1 cellular context compared by ENCODE assay signal in the genomic region with DNA sequence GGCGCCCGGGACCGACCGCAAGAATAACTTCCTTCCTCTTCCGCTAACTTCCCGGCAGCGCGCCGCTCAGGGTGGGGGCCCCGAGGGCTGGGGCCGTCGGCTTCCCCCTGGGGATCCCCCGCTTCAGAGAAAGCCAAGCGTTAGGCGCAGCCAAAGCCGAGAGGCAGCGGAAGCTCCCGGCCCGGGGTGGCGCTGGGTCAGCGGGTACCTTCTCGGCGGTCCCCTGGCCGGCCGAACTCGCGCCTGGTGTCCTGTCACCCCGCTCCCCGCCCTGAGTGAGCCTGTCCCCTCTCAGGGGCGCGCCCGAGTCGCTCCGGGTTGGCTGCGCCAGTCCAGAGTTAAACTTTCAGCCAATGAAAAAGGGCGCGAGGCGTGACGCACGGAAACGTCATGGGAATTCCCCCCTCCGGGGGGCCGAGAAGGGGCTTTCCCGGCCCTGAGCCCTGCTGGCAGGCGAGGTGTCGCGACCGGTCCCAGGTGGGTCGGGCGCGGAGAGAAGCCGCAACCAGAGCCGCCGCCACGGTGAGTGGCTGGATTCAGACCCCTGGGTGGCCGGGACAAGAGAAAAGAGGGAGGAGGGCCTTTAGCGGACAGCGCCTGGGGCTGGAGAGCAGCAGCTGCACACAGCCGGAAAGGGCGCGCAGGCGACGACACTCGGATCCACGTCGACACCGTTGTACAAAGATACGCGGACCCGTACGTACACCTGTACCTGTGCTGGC.
TF ChIP-seq lines count a peak whose summit lies in the region.

No MANE protein-coding gene starts in this region.

TF ChIP-seq in HepG2, 621 proteins besides CTCF, POLR2A, EP300 and RAD21 (continued from another document and continues in another):
- TF ChIP-seq, protein P1, sequence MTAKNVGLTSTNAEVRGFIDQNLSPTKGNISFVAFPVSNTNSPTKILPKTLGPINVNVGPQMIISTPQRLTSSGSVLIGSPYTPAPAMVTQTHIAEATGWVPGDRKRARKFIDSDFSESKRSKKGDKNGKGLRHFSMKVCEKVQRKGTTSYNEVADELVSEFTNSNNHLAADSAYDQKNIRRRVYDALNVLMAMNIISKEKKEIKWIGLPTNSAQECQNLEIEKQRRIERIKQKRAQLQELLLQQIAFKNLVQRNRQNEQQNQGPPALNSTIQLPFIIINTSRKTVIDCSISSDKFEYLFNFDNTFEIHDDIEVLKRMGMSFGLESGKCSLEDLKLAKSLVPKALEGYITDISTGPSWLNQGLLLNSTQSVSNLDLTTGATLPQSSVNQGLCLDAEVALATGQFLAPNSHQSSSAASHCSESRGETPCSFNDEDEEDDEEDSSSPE (CRISPR knock-in tag; IDR thresholded peaks at IDR 0.05): 0 out of 2 replicates have a peak, but pooled peaks have one; percentile 67
- TF ChIP-seq ZNF780A (CRISPR knock-in tag; IDR thresholded peaks at IDR 0.05) (no peak), ZFP82 (CRISPR knock-in tag; IDR thresholded peaks at IDR 0.05; ENCODE audit: borderline replicate concordance) (peak; percentile 61), ZNF451 (CRISPR knock-in tag; IDR thresholded peaks at IDR 0.05) (no peak; the same call in 1 of the 2 replicates), ZNF501 (CRISPR knock-in tag; IDR thresholded peaks at IDR 0.05) (peak; percentile 85; the same call in 1 of the 2 replicates), HNRNPUL1 (IDR thresholded peaks at IDR 0.05; ENCODE audit: low read depth, low read length) (no peak), CEBPB (IDR thresholded peaks at IDR 0.05; ENCODE audit: borderline replicate concordance, low read depth, low read length) (no peak), ZNF337 (CRISPR knock-in tag; IDR thresholded peaks at IDR 0.05; ENCODE audit: borderline replicate concordance, low read depth) (no peak), ZBTB7B (CRISPR knock-in tag; IDR thresholded peaks at IDR 0.05) (peak; percentile 38), ZFP90 (CRISPR knock-in tag; IDR thresholded peaks at IDR 0.05; ENCODE audit: borderline replicate concordance) (peak; percentile 72), CC2D1A (CRISPR knock-in tag; IDR thresholded peaks at IDR 0.05) (0 out of 2 replicates have a peak, but pooled peaks have one; percentile 28), SMAD3 (CRISPR knock-in tag; IDR thresholded peaks at IDR 0.05) (peak; percentile 53), ZNF773 (CRISPR knock-in tag; IDR thresholded peaks at IDR 0.05; ENCODE audit: borderline replicate concordance) (0 out of 2 replicates have a peak, but pooled peaks have one; percentile 20), NFATC3 (CRISPR knock-in tag; IDR thresholded peaks at IDR 0.05) (no peak), ZBTB7A (CRISPR knock-in tag; IDR thresholded peaks at IDR 0.05) (0 out of 2 replicates have a peak, but pooled peaks have one; percentile 16), KDM6A (CRISPR knock-in tag; IDR thresholded peaks at IDR 0.05; ENCODE audit: low read depth) (no peak), ZNF510 (CRISPR knock-in tag; IDR thresholded peaks at IDR 0.05; ENCODE audit: low read depth) (0 out of 2 replicates have a peak, but pooled peaks have one; percentile 64), FOXM1 (CRISPR knock-in tag; IDR thresholded peaks at IDR 0.05) (0 out of 2 replicates have a peak, but pooled peaks have one; percentile 58), DMAP1 (CRISPR knock-in tag; IDR thresholded peaks at IDR 0.05) (peak; percentile 83), AKAP8 (CRISPR knock-in tag; IDR thresholded peaks at IDR 0.05) (no peak), CBX2 (IDR thresholded peaks at IDR 0.05; ENCODE audit: low read depth, low read length) (no peak), CBX2 (CRISPR knock-in tag; IDR thresholded peaks at IDR 0.05; ENCODE audit: low read depth) (no peak), ETV5 (CRISPR knock-in tag; IDR thresholded peaks at IDR 0.05; ENCODE audit: borderline replicate concordance) (peak; percentile 49; the same call in 1 of the 2 replicates), CBFB (CRISPR knock-in tag; IDR thresholded peaks at IDR 0.05) (peak; percentile 76; the same call in 1 of the 2 replicates), ZNF775 (CRISPR knock-in tag; IDR thresholded peaks at IDR 0.05; ENCODE audit: borderline replicate concordance) (no peak; the same call in 1 of the 2 replicates), ZNF589 (CRISPR knock-in tag; conservative IDR thresholded peaks at IDR 0.05) (no peak), SNAPC2 (CRISPR knock-in tag; IDR thresholded peaks at IDR 0.05) (no peak), ZNF460 (CRISPR knock-in tag; IDR thresholded peaks at IDR 0.05; ENCODE audit: borderline replicate concordance) (no peak), MAZ (IDR thresholded peaks at IDR 0.05; ENCODE audit: borderline replicate concordance, low read depth, low read length) (peak; percentile 88), MAZ (CRISPR knock-in tag; IDR thresholded peaks at IDR 0.05; ENCODE audit: low read depth) (no peak; the same call in none of the 2 replicates), ZMAT3 (CRISPR knock-in tag; conservative IDR thresholded peaks at IDR 0.05) (no peak), ZNF350 (CRISPR knock-in tag; IDR thresholded peaks at IDR 0.05; ENCODE audit: borderline replicate concordance, low read depth) (peak; percentile 47; the same call in 1 of the 2 replicates), MTA3 (CRISPR knock-in tag; IDR thresholded peaks at IDR 0.05) (no peak), XBP1 (CRISPR knock-in tag; IDR thresholded peaks at IDR 0.05) (0 out of 2 replicates have a peak, but pooled peaks have one; percentile 41), ZNF776 (CRISPR knock-in tag; IDR thresholded peaks at IDR 0.05) (no peak), ZNF136 (CRISPR knock-in tag; IDR thresholded peaks at IDR 0.05; ENCODE audit: low read depth) (no peak), ZNF253 (CRISPR knock-in tag; IDR thresholded peaks at IDR 0.05; ENCODE audit: borderline replicate concordance) (no peak), PPARG (CRISPR knock-in tag; conservative IDR thresholded peaks at IDR 0.05) (no peak; the same call in 1 of the 2 replicates)
- TF ChIP-seq, protein P2, sequence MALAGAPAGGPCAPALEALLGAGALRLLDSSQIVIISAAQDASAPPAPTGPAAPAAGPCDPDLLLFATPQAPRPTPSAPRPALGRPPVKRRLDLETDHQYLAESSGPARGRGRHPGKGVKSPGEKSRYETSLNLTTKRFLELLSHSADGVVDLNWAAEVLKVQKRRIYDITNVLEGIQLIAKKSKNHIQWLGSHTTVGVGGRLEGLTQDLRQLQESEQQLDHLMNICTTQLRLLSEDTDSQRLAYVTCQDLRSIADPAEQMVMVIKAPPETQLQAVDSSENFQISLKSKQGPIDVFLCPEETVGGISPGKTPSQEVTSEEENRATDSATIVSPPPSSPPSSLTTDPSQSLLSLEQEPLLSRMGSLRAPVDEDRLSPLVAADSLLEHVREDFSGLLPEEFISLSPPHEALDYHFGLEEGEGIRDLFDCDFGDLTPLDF (CRISPR knock-in tag; IDR thresholded peaks at IDR 0.05): peak; percentile 78
- TF ChIP-seq, protein P3, sequence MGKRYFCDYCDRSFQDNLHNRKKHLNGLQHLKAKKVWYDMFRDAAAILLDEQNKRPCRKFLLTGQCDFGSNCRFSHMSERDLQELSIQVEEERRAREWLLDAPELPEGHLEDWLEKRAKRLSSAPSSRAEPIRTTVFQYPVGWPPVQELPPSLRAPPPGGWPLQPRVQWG (CRISPR knock-in tag; IDR thresholded peaks at IDR 0.05; ENCODE audit: borderline replicate concordance, low read depth): no peak
- TF ChIP-seq, protein P4, sequence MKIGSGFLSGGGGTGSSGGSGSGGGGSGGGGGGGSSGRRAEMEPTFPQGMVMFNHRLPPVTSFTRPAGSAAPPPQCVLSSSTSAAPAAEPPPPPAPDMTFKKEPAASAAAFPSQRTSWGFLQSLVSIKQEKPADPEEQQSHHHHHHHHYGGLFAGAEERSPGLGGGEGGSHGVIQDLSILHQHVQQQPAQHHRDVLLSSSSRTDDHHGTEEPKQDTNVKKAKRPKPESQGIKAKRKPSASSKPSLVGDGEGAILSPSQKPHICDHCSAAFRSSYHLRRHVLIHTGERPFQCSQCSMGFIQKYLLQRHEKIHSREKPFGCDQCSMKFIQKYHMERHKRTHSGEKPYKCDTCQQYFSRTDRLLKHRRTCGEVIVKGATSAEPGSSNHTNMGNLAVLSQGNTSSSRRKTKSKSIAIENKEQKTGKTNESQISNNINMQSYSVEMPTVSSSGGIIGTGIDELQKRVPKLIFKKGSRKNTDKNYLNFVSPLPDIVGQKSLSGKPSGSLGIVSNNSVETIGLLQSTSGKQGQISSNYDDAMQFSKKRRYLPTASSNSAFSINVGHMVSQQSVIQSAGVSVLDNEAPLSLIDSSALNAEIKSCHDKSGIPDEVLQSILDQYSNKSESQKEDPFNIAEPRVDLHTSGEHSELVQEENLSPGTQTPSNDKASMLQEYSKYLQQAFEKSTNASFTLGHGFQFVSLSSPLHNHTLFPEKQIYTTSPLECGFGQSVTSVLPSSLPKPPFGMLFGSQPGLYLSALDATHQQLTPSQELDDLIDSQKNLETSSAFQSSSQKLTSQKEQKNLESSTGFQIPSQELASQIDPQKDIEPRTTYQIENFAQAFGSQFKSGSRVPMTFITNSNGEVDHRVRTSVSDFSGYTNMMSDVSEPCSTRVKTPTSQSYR (CRISPR knock-in tag; IDR thresholded peaks at IDR 0.05; ENCODE audit: borderline replicate concordance): peak; percentile 23; the same call in 1 of the 2 replicates
- TF ChIP-seq, protein P5, sequence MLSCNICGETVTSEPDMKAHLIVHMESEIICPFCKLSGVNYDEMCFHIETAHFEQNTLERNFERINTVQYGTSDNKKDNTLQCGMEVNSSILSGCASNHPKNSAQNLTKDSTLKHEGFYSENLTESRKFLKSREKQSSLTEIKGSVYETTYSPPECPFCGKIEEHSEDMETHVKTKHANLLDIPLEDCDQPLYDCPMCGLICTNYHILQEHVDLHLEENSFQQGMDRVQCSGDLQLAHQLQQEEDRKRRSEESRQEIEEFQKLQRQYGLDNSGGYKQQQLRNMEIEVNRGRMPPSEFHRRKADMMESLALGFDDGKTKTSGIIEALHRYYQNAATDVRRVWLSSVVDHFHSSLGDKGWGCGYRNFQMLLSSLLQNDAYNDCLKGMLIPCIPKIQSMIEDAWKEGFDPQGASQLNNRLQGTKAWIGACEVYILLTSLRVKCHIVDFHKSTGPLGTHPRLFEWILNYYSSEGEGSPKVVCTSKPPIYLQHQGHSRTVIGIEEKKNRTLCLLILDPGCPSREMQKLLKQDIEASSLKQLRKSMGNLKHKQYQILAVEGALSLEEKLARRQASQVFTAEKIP (CRISPR knock-in tag; IDR thresholded peaks at IDR 0.05; ENCODE audit: borderline replicate concordance): no peak
- TF ChIP-seq, protein P6, sequence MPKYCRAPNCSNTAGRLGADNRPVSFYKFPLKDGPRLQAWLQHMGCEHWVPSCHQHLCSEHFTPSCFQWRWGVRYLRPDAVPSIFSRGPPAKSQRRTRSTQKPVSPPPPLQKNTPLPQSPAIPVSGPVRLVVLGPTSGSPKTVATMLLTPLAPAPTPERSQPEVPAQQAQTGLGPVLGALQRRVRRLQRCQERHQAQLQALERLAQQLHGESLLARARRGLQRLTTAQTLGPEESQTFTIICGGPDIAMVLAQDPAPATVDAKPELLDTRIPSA (CRISPR knock-in tag; IDR thresholded peaks at IDR 0.05; ENCODE audit: borderline replicate concordance): no peak
- TF ChIP-seq, protein P7, sequence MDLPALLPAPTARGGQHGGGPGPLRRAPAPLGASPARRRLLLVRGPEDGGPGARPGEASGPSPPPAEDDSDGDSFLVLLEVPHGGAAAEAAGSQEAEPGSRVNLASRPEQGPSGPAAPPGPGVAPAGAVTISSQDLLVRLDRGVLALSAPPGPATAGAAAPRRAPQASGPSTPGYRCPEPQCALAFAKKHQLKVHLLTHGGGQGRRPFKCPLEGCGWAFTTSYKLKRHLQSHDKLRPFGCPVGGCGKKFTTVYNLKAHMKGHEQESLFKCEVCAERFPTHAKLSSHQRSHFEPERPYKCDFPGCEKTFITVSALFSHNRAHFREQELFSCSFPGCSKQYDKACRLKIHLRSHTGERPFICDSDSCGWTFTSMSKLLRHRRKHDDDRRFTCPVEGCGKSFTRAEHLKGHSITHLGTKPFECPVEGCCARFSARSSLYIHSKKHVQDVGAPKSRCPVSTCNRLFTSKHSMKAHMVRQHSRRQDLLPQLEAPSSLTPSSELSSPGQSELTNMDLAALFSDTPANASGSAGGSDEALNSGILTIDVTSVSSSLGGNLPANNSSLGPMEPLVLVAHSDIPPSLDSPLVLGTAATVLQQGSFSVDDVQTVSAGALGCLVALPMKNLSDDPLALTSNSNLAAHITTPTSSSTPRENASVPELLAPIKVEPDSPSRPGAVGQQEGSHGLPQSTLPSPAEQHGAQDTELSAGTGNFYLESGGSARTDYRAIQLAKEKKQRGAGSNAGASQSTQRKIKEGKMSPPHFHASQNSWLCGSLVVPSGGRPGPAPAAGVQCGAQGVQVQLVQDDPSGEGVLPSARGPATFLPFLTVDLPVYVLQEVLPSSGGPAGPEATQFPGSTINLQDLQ (CRISPR knock-in tag; IDR thresholded peaks at IDR 0.05): no peak
- TF ChIP-seq, protein P8, sequence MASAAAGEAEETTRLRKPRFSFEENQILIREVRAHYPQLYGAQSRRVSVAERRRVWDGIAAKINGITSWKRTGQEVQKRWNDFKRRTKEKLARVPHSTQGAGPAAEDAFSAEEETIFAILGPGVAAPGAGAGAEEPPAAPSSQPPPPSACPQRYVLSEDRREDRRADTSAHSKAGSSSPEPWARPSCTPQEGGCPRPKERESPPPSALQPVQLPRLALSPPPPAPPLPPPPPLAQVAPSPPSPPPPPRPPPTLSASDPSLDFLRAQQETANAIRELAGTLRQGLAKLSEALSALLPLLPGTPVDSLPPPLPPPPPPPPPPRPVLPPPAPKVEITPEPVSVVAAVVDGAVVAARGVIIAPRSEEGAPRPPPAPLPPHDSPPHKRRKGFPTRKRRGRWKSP (CRISPR knock-in tag; IDR thresholded peaks at IDR 0.05): peak; percentile 91
- TF ChIP-seq, protein P9, sequence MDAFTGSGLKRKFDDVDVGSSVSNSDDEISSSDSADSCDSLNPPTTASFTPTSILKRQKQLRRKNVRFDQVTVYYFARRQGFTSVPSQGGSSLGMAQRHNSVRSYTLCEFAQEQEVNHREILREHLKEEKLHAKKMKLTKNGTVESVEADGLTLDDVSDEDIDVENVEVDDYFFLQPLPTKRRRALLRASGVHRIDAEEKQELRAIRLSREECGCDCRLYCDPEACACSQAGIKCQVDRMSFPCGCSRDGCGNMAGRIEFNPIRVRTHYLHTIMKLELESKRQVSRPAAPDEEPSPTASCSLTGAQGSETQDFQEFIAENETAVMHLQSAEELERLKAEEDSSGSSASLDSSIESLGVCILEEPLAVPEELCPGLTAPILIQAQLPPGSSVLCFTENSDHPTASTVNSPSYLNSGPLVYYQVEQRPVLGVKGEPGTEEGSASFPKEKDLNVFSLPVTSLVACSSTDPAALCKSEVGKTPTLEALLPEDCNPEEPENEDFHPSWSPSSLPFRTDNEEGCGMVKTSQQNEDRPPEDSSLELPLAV (CRISPR knock-in tag; conservative IDR thresholded peaks at IDR 0.05; ENCODE audit: low read depth): no peak
- TF ChIP-seq, protein P10, sequence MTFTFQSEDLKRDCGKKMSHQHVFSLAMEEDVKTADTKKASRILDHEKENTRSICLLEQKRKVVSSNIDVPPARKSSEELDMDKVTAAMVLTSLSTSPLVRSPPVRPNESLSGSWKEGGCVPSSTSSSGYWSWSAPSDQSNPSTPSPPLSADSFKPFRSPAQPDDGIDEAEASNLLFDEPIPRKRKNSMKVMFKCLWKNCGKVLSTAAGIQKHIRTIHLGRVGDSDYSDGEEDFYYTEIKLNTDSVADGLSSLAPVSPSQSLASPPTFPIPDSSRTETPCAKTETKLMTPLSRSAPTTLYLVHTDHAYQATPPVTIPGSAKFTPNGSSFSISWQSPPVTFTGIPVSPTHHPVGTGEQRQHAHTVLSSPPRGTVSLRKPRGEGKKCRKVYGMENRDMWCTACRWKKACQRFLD (CRISPR knock-in tag; IDR thresholded peaks at IDR 0.05; ENCODE audit: borderline replicate concordance): peak; percentile 68; the same call in 1 of the 2 replicates
